ENCODE assay signal across 17 cellular contexts in genomic region chr18:40094441-40094840, GRCh38.
DNase-seq lines count a peak whose midpoint lies in the region; ATAC-seq and TF ChIP-seq lines count a peak whose summit lies in the region.
"Had no signal": no experiment of that assay in that cellular context is flagged by ENCODE, and none has a peak within 500 bp of the region (broad histone marks: within the 10 kb centered on the region; RNA-seq: fewer than 3 reads in every experiment).

No MANE protein-coding gene starts in this region.

- H2BK5ac ChIP-seq in mesenchymal stem cell (ENCODE audit: low read depth, low read length, poor library complexity, severe bottlenecking), result no peak overlapping the region

- H3K36me3 ChIP-seq in PC-3 (ENCODE audit: low read depth, low read length) (no peaks in the 10 kb centered on the region), mesenchymal stem cell (ENCODE audit: control insufficient read depth in 1 of 2, insufficient read depth in 2 of 2, low read depth in 1 of 2, low read length in 2 of 2) (no peaks in the 10 kb centered on the region)

- H3K9me2 ChIP-seq in PC-3 (replicated peaks; ENCODE audit: low read length), result no peaks in the 10 kb centered on the region

- ATAC-seq in PC-3 (no peak), left ventricle myocardium superior (no peak), GM21423 (IDR thresholded peaks at IDR 0.05; ENCODE audit: unreplicated experiment) (no peak)
- ATAC-seq: HCT116 had no signal

- H3K4me3 ChIP-seq in PC-3 (ENCODE audit: low read length) (no peak overlapping the region), choroid plexus epithelial cell (ENCODE audit: low read depth, low read length) (no peak overlapping the region), mesenchymal stem cell (ENCODE audit: insufficient read depth in 1 of 2, low read depth in 1 of 2, low read length in 2 of 2) (no peak overlapping the region)

- TF ChIP-seq CTCF in PC-3 (conservative IDR thresholded peaks at IDR 0.05; ENCODE audit: low read depth, low read length) (no peak), choroid plexus epithelial cell (conservative IDR thresholded peaks at IDR 0.05; ENCODE audit: low read depth, low read length) (no peak)

- no peaks in the 10 kb centered on the region for H4K20me1 ChIP-seq in PC-3 (ENCODE audit: low read length)

- no peak overlapping the region for H3K23ac ChIP-seq in mesenchymal stem cell (ENCODE audit: low read length in 2 of 2)

- H3F3A ChIP-seq in PC-3 (ENCODE audit: low read length, unreplicated experiment), result no peaks in the 10 kb centered on the region

- DNase-seq in GM04504 (ENCODE audit: low read depth) (peak; percentile 14), PC-3 (peak; percentile 1), choroid plexus epithelial cell (ENCODE audit: low read depth) (peak; percentile 46), mesenchymal stem cell (peak; percentile 42), midbrain (lab: John Stamatoyannopoulos, UW) (no peak), left ventricle myocardium superior (no peak)
- DNase-seq in stimulated activated CD4-positive, alpha-beta T cell treated with anti-CD3 and anti-CD28 coated beads, Interleukin-4, amount 100 ng/mL, for 1 hour, result no peak
- DNase-seq: COR-L47; GF-D8; Karpas-422; NCI-H187 treated with DMSO at 0.1 percent for 48 hours; NCI-H446; NCI-H69; NK-92 treated with Interleukin-12 subunit alpha and Interleukin-12 subunit beta, amount 100 ng/mL, for 24 hours; SHP77 treated with DMSO at 0.1 percent for 48 hours had no signal

- H2AK5ac ChIP-seq in mesenchymal stem cell (ENCODE audit: low read length, severe bottlenecking), result no peak overlapping the region

- 53% methylated on average over 1 of the region's 2 CpGs for WGBS in mesenchymal stem cell

- H3K79me2 ChIP-seq in PC-3 (ENCODE audit: low read length), result no peaks in the 10 kb centered on the region

- H3K27ac ChIP-seq in PC-3 (ENCODE audit: low read length) (no peak overlapping the region), mesenchymal stem cell (ENCODE audit: low read length, poor library complexity, severe bottlenecking) (no peak overlapping the region)

- H2AFZ ChIP-seq in PC-3 (ENCODE audit: low read length) (no peak overlapping the region), mesenchymal stem cell (ENCODE audit: low read depth, low read length) (no peak overlapping the region)

- H3K14ac ChIP-seq in mesenchymal stem cell (ENCODE audit: low read length in 2 of 2), result no peak overlapping the region

- POLR2A ChIA-PET in PC-3 (lab: Charles Lee; ENCODE audit: unreplicated experiment), result no interaction called here

- no peak overlapping the region for H4K8ac ChIP-seq in mesenchymal stem cell (ENCODE audit: low read length)

- H3K27me3 ChIP-seq in PC-3 (ENCODE audit: low read length) (no peaks in the 10 kb centered on the region), mesenchymal stem cell (ENCODE audit: control insufficient read depth in 1 of 2, insufficient read depth in 1 of 2, low read length in 2 of 2) (no peaks in the 10 kb centered on the region)

- H3K9ac ChIP-seq in PC-3 (ENCODE audit: low read length) (no peak overlapping the region), mesenchymal stem cell (ENCODE audit: low read length) (no peak overlapping the region)

- H3K9me3 ChIP-seq in PC-3 (ENCODE audit: low read length) (no peaks in the 10 kb centered on the region), mesenchymal stem cell (ENCODE audit: control insufficient read depth, low read length) (no peaks in the 10 kb centered on the region)

- no peak overlapping the region for H3K18ac ChIP-seq in mesenchymal stem cell (ENCODE audit: low read depth in 1 of 2, low read length in 2 of 2)

- BruUV-seq in PC-3 (replicated peaks; lab: Mats Ljungman, UMichigan), result no TSS peak

- no peak overlapping the region for H2BK120ac ChIP-seq in mesenchymal stem cell (ENCODE audit: low read depth, low read length)

- no peak overlapping the region for H2BK15ac ChIP-seq in mesenchymal stem cell (ENCODE audit: low read depth, poor library complexity, severe bottlenecking)

- no peak overlapping the region for H4K91ac ChIP-seq in mesenchymal stem cell (ENCODE audit: low read length)

- CTCF ChIA-PET in PC-3 (lab: Charles Lee), result no interaction called here

- H3K4me2 ChIP-seq in PC-3 (ENCODE audit: low read length) (no peak overlapping the region), mesenchymal stem cell (ENCODE audit: low read length, poor library complexity, severe bottlenecking) (no peak overlapping the region)

- H3K4me1 ChIP-seq in PC-3 (ENCODE audit: insufficient read depth, low read length) (no peaks in the 10 kb centered on the region), mesenchymal stem cell (ENCODE audit: control insufficient read depth, insufficient read depth, low read depth, low read length) (no peaks in the 10 kb centered on the region)

- H3K79me1 ChIP-seq in mesenchymal stem cell (replicated peaks; ENCODE audit: low read length, poor library complexity, severe bottlenecking), result no peaks in the 10 kb centered on the region

- intact Hi-C loops in PC-3 (cut with micrococcal nuclease), result no loop called here
- intact Hi-C loops in left ventricle myocardium superior (cut with micrococcal nuclease), result no loop called here

- H3K4ac ChIP-seq in mesenchymal stem cell (ENCODE audit: low read depth in 1 of 2, low read length in 2 of 2), result no peak overlapping the region

- no peak overlapping the region for H2BK12ac ChIP-seq in mesenchymal stem cell (ENCODE audit: low read length in 2 of 2)

Comparison
In these comparisons a context has a peak if more than half of its experiments do, and no peak if none do; other contexts are left out.
1. DNase-seq: peak in GM04504 (single experiment), PC-3 (single experiment), choroid plexus epithelial cell (single experiment) and mesenchymal stem cell (single experiment); none in midbrain (single experiment), stimulated activated CD4-positive, alpha-beta T cell treated with anti-CD3 and anti-CD28 coated beads, Interleukin-4, amount 100 ng/mL, for 1 hour (single experiment) and left ventricle myocardium superior (single experiment).